Comparison of ENCODE assay signal across 27 cellular contexts in genomic region chr4:155966171-155966570, GRCh38.
"Had no signal": no experiment of that assay in that cellular context is flagged by ENCODE, and none has a peak within 500 bp of the region (broad histone marks: within the 10 kb centered on the region; RNA-seq: fewer than 3 reads in every experiment).

No MANE protein-coding gene starts in this region.

- H3K27me3 Mint-ChIP-seq: activated B cell treated with CpG ODN at 0.5 μM for 24 hours; activated CD4-positive, alpha-beta T cell treated with anti-CD3 and anti-CD28 coated beads, Interleukin-2, amount 10 ng/mL, durations not matched to agents 24 days and 14 days had no signal

- H3K4me3 Mint-ChIP-seq: activated B cell treated with CpG ODN at 0.5 μM for 24 hours; activated CD4-positive, alpha-beta memory T cell treated with anti-CD3 and anti-CD28 coated beads for 36 hours; activated CD4-positive, alpha-beta T cell treated with anti-CD3 and anti-CD28 coated beads, Interleukin-2, amount 10 ng/mL, durations not matched to agents 24 days and 14 days; activated naive CD8-positive, alpha-beta T cell treated with anti-CD3 and anti-CD28 coated beads, Interleukin-2, amount 50 U/mL, for 24 hours; activated T-cell treated with anti-CD3 and anti-CD28 coated beads, Interleukin-2, amount 50 U/mL, for 4 hours; central memory CD8-positive, alpha-beta T cell; T-helper 1 cell treated with Interleukin-12 subunit alpha and Interleukin-12 subunit beta and Interleukin-4 antibody, amounts not matched to agents 30 μg/mL and 1 μg/mL, for 36 hours had no signal

- H3K4me1 Mint-ChIP-seq: activated B cell treated with CpG ODN at 0.5 μM for 24 hours; activated naive CD8-positive, alpha-beta T cell treated with anti-CD3 and anti-CD28 coated beads, Interleukin-2, amount 50 U/mL, for 24 hours had no signal

- H3K9me3 Mint-ChIP-seq: activated CD4-positive, alpha-beta T cell treated with anti-CD3 and anti-CD28 coated beads, Interleukin-2, amount 10 ng/mL, durations not matched to agents 24 days and 14 days; activated naive CD4-positive, alpha-beta T cell treated with anti-CD3 and anti-CD28 coated beads, Interleukin-2, amount 50 U/mL, for 72 hours; activated naive CD8-positive, alpha-beta T cell treated with anti-CD3 and anti-CD28 coated beads, Interleukin-2, amount 50 U/mL, for 24 hours; activated T-cell treated with anti-CD3 and anti-CD28 coated beads, Interleukin-2, amount 50 U/mL, for 4 hours; central memory CD8-positive, alpha-beta T cell; T-helper 1 cell treated with Interleukin-12 subunit alpha and Interleukin-12 subunit beta and Interleukin-4 antibody, amounts not matched to agents 30 μg/mL and 1 μg/mL, for 36 hours had no signal

- H3K27ac Mint-ChIP-seq: activated B cell treated with CpG ODN at 0.5 μM for 24 hours; activated CD4-positive, alpha-beta memory T cell treated with anti-CD3 and anti-CD28 coated beads for 36 hours; activated CD4-positive, alpha-beta T cell treated with anti-CD3 and anti-CD28 coated beads, Interleukin-2, amount 10 ng/mL, durations not matched to agents 24 days and 14 days; activated naive CD4-positive, alpha-beta T cell treated with anti-CD3 and anti-CD28 coated beads, Interleukin-2, amount 50 U/mL, for 72 hours; activated naive CD8-positive, alpha-beta T cell treated with anti-CD3 and anti-CD28 coated beads, Interleukin-2, amount 50 U/mL, for 24 hours; T-helper 1 cell treated with Interleukin-12 subunit alpha and Interleukin-12 subunit beta and Interleukin-4 antibody, amounts not matched to agents 30 μg/mL and 1 μg/mL, for 36 hours had no signal

- ATAC-seq: activated naive CD4-positive, alpha-beta T cell treated with anti-CD3 and anti-CD28 coated beads, Interleukin-2, amount 50 U/mL, for 72 hours; activated naive CD8-positive, alpha-beta T cell treated with anti-CD3 and anti-CD28 coated beads, Interleukin-2, amount 50 U/mL, for 24 hours; activated T-cell treated with anti-CD3 and anti-CD28 coated beads, Interleukin-2, amount 50 U/mL, for 4 hours; body of pancreas; PC-3 had no signal

- H3K27me3 ChIP-seq: ascending aorta, body of pancreas had no signal

- H3K9me3 ChIP-seq: ascending aorta, body of pancreas had no signal

- H3K4me3 ChIP-seq: ascending aorta, body of pancreas had no signal

- DNase-seq: activated B cell treated with CpG ODN at 0.5 μM for 24 hours; activated CD4-positive, alpha-beta memory T cell treated with anti-CD3 and anti-CD28 coated beads for 36 hours; activated CD4-positive, alpha-beta T cell treated with anti-CD3 and anti-CD28 coated beads for 1 hour; activated CD4-positive, alpha-beta T cell treated with anti-CD3 and anti-CD28 coated beads, Interleukin-2, amount 10 ng/mL, durations not matched to agents 24 days and 14 days; activated CD8-positive, alpha-beta memory T cell treated with anti-CD3 and anti-CD28 coated beads for 24 hours; activated effector memory CD4-positive, alpha-beta T cell treated with anti-CD3 and anti-CD28 coated beads, Interleukin-2, amount 50 U/mL, for 16 hours; activated naive CD4-positive, alpha-beta T cell treated with Interleukin-2 at 50 U/mL for 16 hours; activated naive CD8-positive, alpha-beta T cell treated with anti-CD3 and anti-CD28 coated beads, Interleukin-2, amount 50 U/mL, for 24 hours; activated T-cell treated with anti-CD3 and anti-CD28 coated beads, Interleukin-2, amount 50 U/mL, for 4 hours; amniotic stem cell; body of pancreas; MM.1S; NCI-H1092 treated with DMSO at 0.1 percent for 48 hours; NCI-H1436; NCI-H1694 treated with DMSO at 0.1 percent for 48 hours; NCI-H2029 treated with DMSO at 0.1 percent for 48 hours; NCI-H345; NCI-H510A; NCI-H526 treated with DMSO at 0.1 percent for 48 hours; NCI-H82; NK-92 treated with Interleukin-12 subunit alpha and Interleukin-12 subunit beta, amount 100 ng/mL, for 24 hours; PC-3; SHP77 had no signal

- H3K27ac ChIP-seq: ascending aorta, body of pancreas had no signal

- H3K36me3 Mint-ChIP-seq: activated CD4-positive, alpha-beta memory T cell treated with anti-CD3 and anti-CD28 coated beads for 36 hours; activated naive CD4-positive, alpha-beta T cell treated with anti-CD3 and anti-CD28 coated beads, Interleukin-2, amount 50 U/mL, for 72 hours had no signal

- H3K36me3 ChIP-seq: ascending aorta had no signal

- H3K4me1 ChIP-seq: ascending aorta, body of pancreas had no signal
